23 cellular contexts compared by ENCODE assay signal in genomic region chr11:61121917-61122316, GRCh38. TPM values are rescaled to one million over a fixed set of nuclear protein-coding genes. Genes with fewer than 3 reads are reported as not detected.
A peak's percentile ranks its signal among the peaks of the same experiment; 100 is the strongest.
DNase-seq lines count a peak whose midpoint lies in the region; ATAC-seq and TF ChIP-seq lines count a peak whose summit lies in the region.
"Had no signal": no experiment of that assay in that cellular context is flagged by ENCODE, and none has a peak within 500 bp of the region (broad histone marks: within the 10 kb centered on the region; RNA-seq: fewer than 3 reads in every experiment).

No MANE protein-coding gene starts in this region.

- no peaks in the 10 kb centered on the region for H3K27me3 ChIP-seq in PC-3 (ENCODE audit: low read length)
- H3K27me3 ChIP-seq in right atrium auricular region = no peaks in the 10 kb centered on the region
- H3K27me3 ChIP-seq: BLaER1 treated with 17β-estradiol and CSF1 and Interleukin-3, amounts not matched to agents 10 nM and 100 nM; breast epithelium; spleen; stomach had no signal

- no peaks in the 10 kb centered on the region for H3K27me3 Mint-ChIP-seq in activated T-cell treated with anti-CD3 and anti-CD28 coated beads, Interleukin-2, amount 50 U/mL, for 72 hours (ENCODE audit: low read depth)
- no peaks in the 10 kb centered on the region for H3K27me3 Mint-ChIP-seq in activated naive CD8-positive, alpha-beta T cell treated with anti-CD3 and anti-CD28 coated beads, Interleukin-2, amount 10 ng/mL, durations not matched to agents 7 days and 5 days
- H3K27me3 Mint-ChIP-seq: naive B cell had no signal

- H3F3A ChIP-seq in PC-3 (ENCODE audit: low read length, unreplicated experiment) = no peaks in the 10 kb centered on the region

- ATAC-seq in activated T-cell treated with anti-CD3 and anti-CD28 coated beads, Interleukin-2, amount 50 U/mL, for 72 hours (replicated peaks in 1 of 2) = no peak
- ATAC-seq in PC-3 (no peak), GM18517 (IDR thresholded peaks at IDR 0.05; ENCODE audit: unreplicated experiment) (no peak), HG03457 (IDR thresholded peaks at IDR 0.05; ENCODE audit: unreplicated experiment) (no peak)
- ATAC-seq in activated naive CD8-positive, alpha-beta T cell treated with anti-CD3 and anti-CD28 coated beads, Interleukin-2, amount 10 ng/mL, durations not matched to agents 7 days and 5 days (ENCODE audit: low read depth) = no peak
- no peak for ATAC-seq in stimulated activated effector memory CD8-positive, alpha-beta T cell treated with anti-CD3 and anti-CD28 coated beads, Interleukin-12 subunit alpha, Interleukin-12 subunit beta, amount 100 ng/mL, for 72 hours

- no peak overlapping the region for H2AFZ ChIP-seq in PC-3 (ENCODE audit: low read length)

- POLR2A ChIA-PET in PC-3 (lab: Charles Lee; ENCODE audit: unreplicated experiment) = no interaction called here
- POLR2A ChIA-PET in activated naive CD8-positive, alpha-beta T cell treated with anti-CD3 and anti-CD28 coated beads, Interleukin-2, amount 10 ng/mL, durations not matched to agents 7 days and 5 days (lab: Charles Lee) = interaction anchor here (1.4 kb wide), 1 partner anchor 10 kb away, joined by 5 read pairs; no protein-coding TSS in a partner anchor

- no peak overlapping the region for H3K9ac ChIP-seq in PC-3 (ENCODE audit: low read length)
- H3K9ac ChIP-seq: BLaER1 treated with 17β-estradiol and CSF1 and Interleukin-3, amounts not matched to agents 10 nM and 100 nM had no signal

- TF ChIP-seq CTCF in PC-3 (conservative IDR thresholded peaks at IDR 0.05; ENCODE audit: low read depth, low read length) = no peak
- TF ChIP-seq CTCF in right atrium auricular region (IDR thresholded peaks at IDR 0.05) = no peak

- H3K9me3 Mint-ChIP-seq in activated T-cell treated with anti-CD3 and anti-CD28 coated beads, Interleukin-2, amount 50 U/mL, for 72 hours = no peaks in the 10 kb centered on the region
- no peaks in the 10 kb centered on the region for H3K9me3 Mint-ChIP-seq in activated naive CD8-positive, alpha-beta T cell treated with anti-CD3 and anti-CD28 coated beads, Interleukin-2, amount 10 ng/mL, durations not matched to agents 7 days and 5 days
- no peaks in the 10 kb centered on the region for H3K9me3 Mint-ChIP-seq in stimulated activated effector memory CD8-positive, alpha-beta T cell treated with anti-CD3 and anti-CD28 coated beads, Interleukin-12 subunit alpha, Interleukin-12 subunit beta, amount 100 ng/mL, for 72 hours
- H3K9me3 Mint-ChIP-seq: dendritic cell treated with granulocyte-macrophage colony-stimulating factor and Interleukin-4, amounts not matched to agents 40 ng/mL and 50 ng/mL, for 4 days; HFFc6; naive B cell had no signal

- BruUV-seq in PC-3 (replicated peaks; lab: Mats Ljungman, UMichigan) = no TSS peak

- no peaks in the 10 kb centered on the region for H3K9me2 ChIP-seq in PC-3 (replicated peaks; ENCODE audit: low read length)

- no peaks in the 10 kb centered on the region for H3K79me2 ChIP-seq in PC-3 (ENCODE audit: low read length)

- H3K4me3 Mint-ChIP-seq in activated T-cell treated with anti-CD3 and anti-CD28 coated beads, Interleukin-2, amount 50 U/mL, for 72 hours = no peak overlapping the region
- H3K4me3 Mint-ChIP-seq in activated naive CD8-positive, alpha-beta T cell treated with anti-CD3 and anti-CD28 coated beads, Interleukin-2, amount 10 ng/mL, durations not matched to agents 7 days and 5 days = peak overlapping the region; percentile 15
- H3K4me3 Mint-ChIP-seq in stimulated activated effector memory CD8-positive, alpha-beta T cell treated with anti-CD3 and anti-CD28 coated beads, Interleukin-12 subunit alpha, Interleukin-12 subunit beta, amount 100 ng/mL, for 72 hours = no peak overlapping the region
- H3K4me3 Mint-ChIP-seq: dendritic cell treated with granulocyte-macrophage colony-stimulating factor and Interleukin-4, amounts not matched to agents 40 ng/mL and 50 ng/mL, for 4 days; HFFc6 had no signal

- CTCF ChIA-PET in PC-3 (lab: Charles Lee) = no interaction called here

- H3K9me3 ChIP-seq in PC-3 (ENCODE audit: low read length) = no peaks in the 10 kb centered on the region
- no peaks in the 10 kb centered on the region for H3K9me3 ChIP-seq in right atrium auricular region
- H3K9me3 ChIP-seq: BLaER1 treated with 17β-estradiol and CSF1 and Interleukin-3, amounts not matched to agents 10 nM and 100 nM; breast epithelium; spleen; stomach had no signal

- peaks cover 42% of the 10 kb centered on the region for H3K4me1 Mint-ChIP-seq in activated T-cell treated with anti-CD3 and anti-CD28 coated beads, Interleukin-2, amount 50 U/mL, for 72 hours (ENCODE audit: low read depth)
- H3K4me1 Mint-ChIP-seq in activated naive CD8-positive, alpha-beta T cell treated with anti-CD3 and anti-CD28 coated beads, Interleukin-2, amount 10 ng/mL, durations not matched to agents 7 days and 5 days = peaks cover 53% of the 10 kb centered on the region
- H3K4me1 Mint-ChIP-seq in stimulated activated effector memory CD8-positive, alpha-beta T cell treated with anti-CD3 and anti-CD28 coated beads, Interleukin-12 subunit alpha, Interleukin-12 subunit beta, amount 100 ng/mL, for 72 hours = peaks cover 22% of the 10 kb centered on the region

- no peaks in the 10 kb centered on the region for H4K20me1 ChIP-seq in PC-3 (ENCODE audit: low read length)

- H3K4me3 ChIP-seq in PC-3 (ENCODE audit: low read length) = no peak overlapping the region
- H3K4me3 ChIP-seq in right atrium auricular region = no peak overlapping the region
- H3K4me3 ChIP-seq: BLaER1 treated with 17β-estradiol and CSF1 and Interleukin-3, amounts not matched to agents 10 nM and 100 nM; breast epithelium; spleen; stomach had no signal

- DNase-seq in activated T-cell treated with anti-CD3 and anti-CD28 coated beads, Interleukin-2, amount 50 U/mL, for 1 hour = peak; percentile 21
- no peak for DNase-seq in activated T-cell treated with anti-CD3 and anti-CD28 coated beads, Interleukin-2, amount 50 U/mL, for 72 hours
- DNase-seq in PC-3 (peak; percentile 31), right atrium auricular region (ENCODE audit: low spot score) (no peak)
- no peak for DNase-seq in activated naive CD8-positive, alpha-beta T cell treated with anti-CD3 and anti-CD28 coated beads, Interleukin-2, amount 10 ng/mL, durations not matched to agents 7 days and 5 days
- DNase-seq in stimulated activated effector memory CD8-positive, alpha-beta T cell treated with anti-CD3 and anti-CD28 coated beads, Interleukin-12 subunit alpha, Interleukin-12 subunit beta, amount 100 ng/mL, for 72 hours (ENCODE audit: low spot score in 2 of 2) = no peak
- DNase-seq: activated CD4-positive, alpha-beta T cell treated with anti-CD3 and anti-CD28 coated beads for 48 hours; HFFc6; KG1; naive B cell; NCI-H1694; NCI-H526 treated with DMSO at 0.1 percent for 48 hours; retina; spleen; stimulated activated CD4-positive, alpha-beta T cell treated with anti-CD3 and anti-CD28 coated beads, Interleukin-4, amount 100 ng/mL, for 24 hours; stomach had no signal

- H3K27ac Mint-ChIP-seq in activated T-cell treated with anti-CD3 and anti-CD28 coated beads, Interleukin-2, amount 50 U/mL, for 72 hours = no peak overlapping the region
- H3K27ac Mint-ChIP-seq in activated naive CD8-positive, alpha-beta T cell treated with anti-CD3 and anti-CD28 coated beads, Interleukin-2, amount 10 ng/mL, durations not matched to agents 7 days and 5 days = peak overlapping the region; percentile 62
- H3K27ac Mint-ChIP-seq in stimulated activated effector memory CD8-positive, alpha-beta T cell treated with anti-CD3 and anti-CD28 coated beads, Interleukin-12 subunit alpha, Interleukin-12 subunit beta, amount 100 ng/mL, for 72 hours = peak overlapping the region; percentile 63
- H3K27ac Mint-ChIP-seq: dendritic cell treated with granulocyte-macrophage colony-stimulating factor and Interleukin-4, amounts not matched to agents 40 ng/mL and 50 ng/mL, for 4 days; HFFc6 had no signal

- no peak overlapping the region for H3K4me2 ChIP-seq in PC-3 (ENCODE audit: low read length)

- H3K4me1 ChIP-seq in PC-3 (ENCODE audit: insufficient read depth, low read length) (peaks cover 13% of the 10 kb centered on the region), right atrium auricular region (peaks cover 0 to 25% of the 10 kb centered on the region in 2 donors)
- H3K4me1 ChIP-seq: breast epithelium had no signal

- H3K36me3 Mint-ChIP-seq in activated T-cell treated with anti-CD3 and anti-CD28 coated beads, Interleukin-2, amount 50 U/mL, for 72 hours (ENCODE audit: insufficient read depth in 2 of 2) = peaks cover 15 to 47% of the 10 kb centered on the region in 2 donors
- peaks cover 61% of the 10 kb centered on the region for H3K36me3 Mint-ChIP-seq in activated naive CD8-positive, alpha-beta T cell treated with anti-CD3 and anti-CD28 coated beads, Interleukin-2, amount 10 ng/mL, durations not matched to agents 7 days and 5 days
- H3K36me3 Mint-ChIP-seq in stimulated activated effector memory CD8-positive, alpha-beta T cell treated with anti-CD3 and anti-CD28 coated beads, Interleukin-12 subunit alpha, Interleukin-12 subunit beta, amount 100 ng/mL, for 72 hours = peaks cover 89% of the 10 kb centered on the region

- intact Hi-C loops in PC-3 (cut with micrococcal nuclease) = no loop called here

- H3K27ac ChIP-seq in PC-3 (ENCODE audit: low read length) (no peak overlapping the region), right atrium auricular region (no peak overlapping the region)
- H3K27ac ChIP-seq: BLaER1 treated with 17β-estradiol and CSF1 and Interleukin-3, amounts not matched to agents 10 nM and 100 nM; breast epithelium; spleen; stomach had no signal

- no peaks in the 10 kb centered on the region for H3K36me3 ChIP-seq in PC-3 (ENCODE audit: low read depth, low read length)
- H3K36me3 ChIP-seq in right atrium auricular region = no peaks in the 10 kb centered on the region
- H3K36me3 ChIP-seq: breast epithelium had no signal

RNA-seq across cellular contexts. Expression of gene CD5, which starts 19.6 kb away (rescaled TPM):
- total RNA-seq in activated T-cell treated with anti-CD3 and anti-CD28 coated beads, Interleukin-2, amount 50 U/mL, for 72 hours = 100 to 1,000 TPM; 285 to 317 TPM
- total RNA-seq in PC-3 (2014; rRNA removed) (0.11 and 0.12 TPM in 2 replicates), right atrium auricular region (1 to 10 TPM in 1 of 2 donors, under 1 TPM in 1; 0.75 to 1.6 TPM)
- 100 to 1,000 TPM; 303 to 313 TPM for total RNA-seq in activated naive CD8-positive, alpha-beta T cell treated with anti-CD3 and anti-CD28 coated beads, Interleukin-2, amount 10 ng/mL, durations not matched to agents 7 days and 5 days
- total RNA-seq: HFFc6, HT-29, osteocyte had no signal

RNA-seq across cellular contexts. Expression of gene VPS37C, which starts 39.3 kb away (rescaled TPM):
- 10 to 100 TPM; 13.0 to 14.9 TPM for total RNA-seq in activated T-cell treated with anti-CD3 and anti-CD28 coated beads, Interleukin-2, amount 50 U/mL, for 72 hours
- 28.9 and 34.9 TPM in 2 replicates for total RNA-seq in PC-3 (2014; rRNA removed)
- total RNA-seq in activated naive CD8-positive, alpha-beta T cell treated with anti-CD3 and anti-CD28 coated beads, Interleukin-2, amount 10 ng/mL, durations not matched to agents 7 days and 5 days = 1 to 10 TPM; 5.6 to 6.0 TPM
- 10 to 100 TPM; 12.9 to 28.8 TPM for total RNA-seq in right atrium auricular region

Comparison
In these comparisons a context has a peak if more than half of its experiments do, and no peak if none do; other contexts are left out.
1. DNase-seq: peak in activated T-cell treated with anti-CD3 and anti-CD28 coated beads, Interleukin-2, amount 50 U/mL, for 1 hour (single experiment) and PC-3 (single experiment); none in activated T-cell treated with anti-CD3 and anti-CD28 coated beads, Interleukin-2, amount 50 U/mL, for 72 hours (0 of 2), activated naive CD8-positive, alpha-beta T cell treated with anti-CD3 and anti-CD28 coated beads, Interleukin-2, amount 10 ng/mL, durations not matched to agents 7 days and 5 days (single experiment), stimulated activated effector memory CD8-positive, alpha-beta T cell treated with anti-CD3 and anti-CD28 coated beads, Interleukin-12 subunit alpha, Interleukin-12 subunit beta, amount 100 ng/mL, for 72 hours (0 of 2) and right atrium auricular region (single experiment).
2. RNA of gene CD5, which starts 19.6 kb away (total RNA-seq): 285 to 317 TPM in activated T-cell treated with anti-CD3 and anti-CD28 coated beads, Interleukin-2, amount 50 U/mL, for 72 hours and 303 to 313 TPM in activated naive CD8-positive, alpha-beta T cell treated with anti-CD3 and anti-CD28 coated beads, Interleukin-2, amount 10 ng/mL, durations not matched to agents 7 days and 5 days; 0.75 to 1.6 TPM in right atrium auricular region and 0.11 to 0.12 TPM in PC-3; every median in the first group is over 100 times any median in the second.